Comparison of ENCODE assay signal across 1 cellular context in the genomic region with DNA sequence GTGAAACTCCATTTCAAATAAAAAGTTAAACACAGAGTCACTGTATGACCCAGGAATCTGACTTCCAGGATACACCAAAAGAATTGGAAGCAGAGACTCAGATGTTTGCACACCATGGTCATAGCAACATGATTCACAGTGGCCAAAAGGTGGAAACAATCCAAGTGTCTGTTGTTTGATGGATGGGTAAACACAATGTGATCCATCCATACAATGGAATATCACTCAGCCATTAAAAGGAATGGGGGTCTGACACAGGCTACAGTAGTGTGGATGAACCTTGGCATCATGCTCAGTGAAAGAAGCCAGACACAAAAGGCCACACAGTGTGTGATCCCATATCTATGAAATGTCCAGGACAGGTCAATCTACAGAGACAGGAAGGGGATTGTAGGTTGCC.
TF ChIP-seq lines count a peak whose summit lies in the region.

No MANE protein-coding gene starts in this region.

TF ChIP-seq in SK-N-SH treated with all-trans-retinoic acid at 6 μM for 48 hours, 23 proteins besides CTCF, POLR2A, EP300 and RAD21 (continued from another document):
- TF ChIP-seq, protein P1, sequence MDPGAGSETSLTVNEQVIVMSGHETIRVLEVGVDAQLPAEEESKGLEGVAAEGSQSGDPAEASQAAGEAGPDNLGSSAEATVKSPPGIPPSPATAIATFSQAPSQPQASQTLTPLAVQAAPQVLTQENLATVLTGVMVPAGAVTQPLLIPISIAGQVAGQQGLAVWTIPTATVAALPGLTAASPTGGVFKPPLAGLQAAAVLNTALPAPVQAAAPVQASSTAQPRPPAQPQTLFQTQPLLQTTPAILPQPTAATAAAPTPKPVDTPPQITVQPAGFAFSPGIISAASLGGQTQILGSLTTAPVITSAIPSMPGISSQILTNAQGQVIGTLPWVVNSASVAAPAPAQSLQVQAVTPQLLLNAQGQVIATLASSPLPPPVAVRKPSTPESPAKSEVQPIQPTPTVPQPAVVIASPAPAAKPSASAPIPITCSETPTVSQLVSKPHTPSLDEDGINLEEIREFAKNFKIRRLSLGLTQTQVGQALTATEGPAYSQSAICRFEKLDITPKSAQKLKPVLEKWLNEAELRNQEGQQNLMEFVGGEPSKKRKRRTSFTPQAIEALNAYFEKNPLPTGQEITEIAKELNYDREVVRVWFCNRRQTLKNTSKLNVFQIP (CRISPR knock-in tag; IDR thresholded peaks at IDR 0.05; ENCODE audit: borderline replicate concordance, low read depth): no peak
- TF ChIP-seq ESRRG (CRISPR knock-in tag; IDR thresholded peaks at IDR 0.05): no peak
- TF ChIP-seq ZNF565 (CRISPR knock-in tag; conservative IDR thresholded peaks at IDR 0.05; ENCODE audit: low read depth): no peak
- TF ChIP-seq PPARA (CRISPR knock-in tag; IDR thresholded peaks at IDR 0.05; ENCODE audit: borderline replicate concordance): no peak
